In the genomic region with DNA sequence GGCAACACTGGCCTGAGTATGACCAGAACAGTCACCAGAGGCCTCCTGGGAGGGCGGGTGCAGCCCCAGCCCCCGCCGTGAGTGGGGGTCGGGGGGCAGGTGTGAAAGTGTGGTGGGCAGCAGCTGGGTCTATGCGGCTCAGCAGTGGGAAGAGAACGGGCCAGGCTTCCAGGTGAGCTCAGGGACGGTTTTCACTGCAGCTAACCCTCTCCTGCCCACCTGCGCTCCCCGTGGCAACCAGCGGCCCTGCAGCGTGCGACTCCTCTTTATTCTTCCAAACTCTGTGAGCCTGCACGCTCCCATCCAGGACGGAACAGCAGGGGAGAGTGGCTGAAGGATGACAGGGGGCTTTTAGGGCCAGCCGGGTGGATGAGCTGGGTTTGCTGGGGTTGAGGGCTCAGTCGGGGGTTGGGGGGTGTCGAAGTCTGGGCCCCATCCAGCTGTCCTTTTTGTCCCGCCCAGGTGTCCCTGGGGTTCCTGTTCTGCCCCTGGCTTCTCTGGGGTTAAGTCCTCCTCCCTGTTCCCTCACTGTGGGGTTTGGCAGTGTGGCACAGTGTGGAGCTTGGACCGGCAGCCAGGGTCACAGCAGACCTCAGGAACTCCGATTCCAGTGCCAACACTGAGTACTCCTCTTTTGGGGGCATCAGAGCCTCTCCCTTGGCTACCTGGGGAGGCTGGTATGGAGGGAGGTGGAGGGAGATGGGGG, we compare ENCODE assay signal across 9 cellular contexts. TPM values are rescaled to one million over a fixed set of nuclear protein-coding genes. Genes with fewer than 3 reads are reported as not detected.
A peak's percentile ranks its signal among the peaks of the same experiment; 100 is the strongest.
DNase-seq lines count a peak whose midpoint lies in the region; ATAC-seq and TF ChIP-seq lines count a peak whose summit lies in the region.
"Had no signal": no experiment of that assay in that cellular context is flagged by ENCODE, and none has a peak within 500 bp of the region (broad histone marks: within the 10 kb centered on the region; RNA-seq: fewer than 3 reads in every experiment).

No MANE protein-coding gene starts in this region.

- H3K4me1 ChIP-seq in mesendoderm (ENCODE audit: control insufficient read depth, low read depth, low read length), result no peaks in the 10 kb centered on the region
- no peaks in the 10 kb centered on the region for H3K4me1 ChIP-seq in ascending aorta
- H3K4me1 ChIP-seq in gastrocnemius medialis, result no peaks in the 10 kb centered on the region

- intact Hi-C loops in ascending aorta (cut with DNase I), result loop anchor here (5.0 kb wide), 1 partner anchor 178 kb away; no protein-coding TSS in a partner anchor
- intact Hi-C loops in gastrocnemius medialis (cut with DNase I; ENCODE audit: low total_unique reads), result no loop called here

- TF ChIP-seq CTCF in astrocyte of the cerebellum (IDR thresholded peaks at IDR 0.05; ENCODE audit: low read depth, low read length, missing control alignments) (peak; percentile 61), ascending aorta (IDR thresholded peaks at IDR 0.05) (no peak), gastrocnemius medialis (IDR thresholded peaks at IDR 0.05 in 4 of 5, conservative IDR thresholded peaks at IDR 0.05 in 1 of 5) (no peak)

- H3K27ac ChIP-seq in mesendoderm (ENCODE audit: low read depth, low read length) (no peak overlapping the region), ascending aorta (no peak overlapping the region), substantia nigra (ENCODE audit: low read depth, low read length, poor library complexity, severe bottlenecking) (no peak overlapping the region), gastrocnemius medialis (no peak overlapping the region)

- H3K4me2 ChIP-seq in mesendoderm (ENCODE audit: low read length), result peak overlapping the region; percentile 1

- H3K18ac ChIP-seq in mesendoderm (ENCODE audit: low read length), result no peak overlapping the region

- no peak overlapping the region for H2AK5ac ChIP-seq in mesendoderm (ENCODE audit: low read length)

- no peak overlapping the region for H3K4ac ChIP-seq in mesendoderm (ENCODE audit: low read depth, low read length)

- no peak overlapping the region for H4K8ac ChIP-seq in mesendoderm (ENCODE audit: low read depth, low read length)

- H3K36me3 ChIP-seq in mesendoderm (ENCODE audit: control insufficient read depth, insufficient read depth, low read length) (no peaks in the 10 kb centered on the region), ascending aorta (no peaks in the 10 kb centered on the region), gastrocnemius medialis (no peaks in the 10 kb centered on the region)

- ATAC-seq in HG03280 (IDR thresholded peaks at IDR 0.05; ENCODE audit: unreplicated experiment), result no peak
- ATAC-seq in gastrocnemius medialis, result no peak

- no peak overlapping the region for H3K23ac ChIP-seq in mesendoderm (ENCODE audit: low read length)

- no peaks in the 10 kb centered on the region for H3K27me3 ChIP-seq in mesendoderm (ENCODE audit: insufficient read depth, low read length, poor library complexity)
- H3K27me3 ChIP-seq in ascending aorta, result peaks cover 3% of the 10 kb centered on the region
- H3K27me3 ChIP-seq in gastrocnemius medialis, result peaks cover 23 to 39% (median 24%) of the 10 kb centered on the region in 3 donors

- in situ Hi-C loops in astrocyte of the cerebellum (cut with HindIII; ENCODE audit: low sequenced_read_pairs) (no loop called here), gastrocnemius medialis (cut with MboI; ENCODE audit: low sequenced_read_pairs in 4 of 4) (no loop called here)

- WGBS in mesendoderm (ENCODE audit: extremely low coverage, insufficient coverage, low lambda C conversion rate), result no CpG with 5 or more reads among the region's 20 CpGs

- peak; percentile 71 for DNase-seq in D341Med (ENCODE audit: low spot score)
- DNase-seq in HuH-7.5 (ENCODE audit: low spot score), result peak; percentile 78
- DNase-seq in astrocyte of the cerebellum (ENCODE audit: low read depth), result no peak
- DNase-seq in mesendoderm, result peak; percentile 87
- no peak for DNase-seq in ascending aorta (ENCODE audit: low spot score in 2 of 2)
- DNase-seq in substantia nigra (lab: John Stamatoyannopoulos, UW), result no peak
- DNase-seq in gastrocnemius medialis, result no peak

- no peaks in the 10 kb centered on the region for H3K79me2 ChIP-seq in mesendoderm (ENCODE audit: control insufficient read depth, insufficient read depth, low read length)

- no peak overlapping the region for H2BK120ac ChIP-seq in mesendoderm (ENCODE audit: low read depth, low read length)

- H3K9me3 ChIP-seq in ascending aorta, result no peaks in the 10 kb centered on the region
- H3K9me3 ChIP-seq in gastrocnemius medialis, result no peaks in the 10 kb centered on the region

- H3K79me1 ChIP-seq in mesendoderm (ENCODE audit: low read length), result no peaks in the 10 kb centered on the region

- no peak overlapping the region for H2BK5ac ChIP-seq in mesendoderm (ENCODE audit: low read length)

- H3K9ac ChIP-seq in mesendoderm (ENCODE audit: low read length), result no peak overlapping the region

- no peak for TF ChIP-seq POLR2A in gastrocnemius medialis (IDR thresholded peaks at IDR 0.05)

- H3K56ac ChIP-seq in mesendoderm (ENCODE audit: low read length), result peak overlapping the region; percentile 75

- H2BK15ac ChIP-seq in mesendoderm (replicated peaks; ENCODE audit: low read depth), result no peak overlapping the region

- no peak overlapping the region for H4K5ac ChIP-seq in mesendoderm (ENCODE audit: low read length)

- H3K4me3 ChIP-seq in astrocyte of the cerebellum (ENCODE audit: low read depth, low read length) (no peak overlapping the region), mesendoderm (ENCODE audit: low read length) (no peak overlapping the region), ascending aorta (no peak overlapping the region), gastrocnemius medialis (no peak overlapping the region)

RNA-seq across cellular contexts. Expression of a gene that starts 0.9 kb away (rescaled TPM):
- polyA plus RNA-seq in mesendoderm (2013, experiment 1 of 2), result not detected
- not detected for polyA plus RNA-seq in mesendoderm (2013, experiment 2 of 2)
- not detected for total RNA-seq in ascending aorta
- not detected for total RNA-seq in gastrocnemius medialis
- total RNA-seq: HT1080 had no signal

RNA-seq across cellular contexts. Expression of a gene that starts 18.9 kb away (rescaled TPM):
- 54.2 TPM for polyA plus RNA-seq in mesendoderm (2013, experiment 1 of 2)
- polyA plus RNA-seq in mesendoderm (2013, experiment 2 of 2), result 53.8 TPM
- total RNA-seq in ascending aorta, result 14.2 TPM
- total RNA-seq in gastrocnemius medialis, result 10 to 100 TPM; 37.1 to 45.7 (median 40.4) TPM

RNA-seq across cellular contexts. Expression of a gene that starts 19.4 kb away (rescaled TPM):
- 0.41 TPM for polyA plus RNA-seq in mesendoderm (2013, experiment 1 of 2)
- 0.59 TPM for polyA plus RNA-seq in mesendoderm (2013, experiment 2 of 2)
- not detected for total RNA-seq in ascending aorta
- not detected for total RNA-seq in gastrocnemius medialis
- total RNA-seq: HT1080 had no signal

RNA-seq across cellular contexts. Expression of a gene that starts 37.8 kb away (rescaled TPM):
- polyA plus RNA-seq in mesendoderm (2013, experiment 1 of 2), result 36.8 TPM
- polyA plus RNA-seq in mesendoderm (2013, experiment 2 of 2), result 36.1 TPM
- 57.0 TPM for total RNA-seq in ascending aorta
- 10 to 100 TPM; 15.2 to 24.4 (median 18.0) TPM for total RNA-seq in gastrocnemius medialis

RNA-seq across cellular contexts. Expression of a gene that starts 58.1 kb away (rescaled TPM):
- polyA plus RNA-seq in mesendoderm (2013, experiment 1 of 2), result 0.04 TPM
- 0.04 TPM for polyA plus RNA-seq in mesendoderm (2013, experiment 2 of 2)
- not detected for total RNA-seq in ascending aorta
- under 1 TPM in 1 of 4 donors, not detected in 3; 0.23 TPM for total RNA-seq in gastrocnemius medialis
- total RNA-seq: HT1080 had no signal

Comparison
In these comparisons a context has a peak if more than half of its experiments do, and no peak if none do; other contexts are left out.
1. DNase-seq: peak in D341Med (single experiment), HuH-7.5 (single experiment) and mesendoderm (single experiment); none in astrocyte of the cerebellum (single experiment), ascending aorta (0 of 2), substantia nigra (0 of 49) and gastrocnemius medialis (0 of 2).